ENCODE assay signal across 14 cellular contexts in genomic region chr6:87670707-87671106, GRCh38. TPM values are rescaled to one million over a fixed set of nuclear protein-coding genes. Genes with fewer than 3 reads are reported as not detected.
DNase-seq lines count a peak whose midpoint lies in the region; TF ChIP-seq lines count a peak whose summit lies in the region.
"Had no signal": no experiment of that assay in that cellular context is flagged by ENCODE, and none has a peak within 500 bp of the region (broad histone marks: within the 10 kb centered on the region; RNA-seq: fewer than 3 reads in every experiment).

No MANE protein-coding gene starts in this region.

- TF ChIP-seq CTCF in HL-60 (IDR thresholded peaks at IDR 0.05; ENCODE audit: insufficient read depth, low read length) (no peak), nephron progenitor cell (IDR thresholded peaks at IDR 0.05) (no peak)

- peaks cover 8% of the 10 kb centered on the region for H3K36me3 ChIP-seq in CD8-positive, alpha-beta memory T cell (ENCODE audit: insufficient read depth, low read length)

- peaks cover 15 to 19% (median 18%) of the 10 kb centered on the region in 3 donors for H3K4me1 Mint-ChIP-seq in CD8-positive, alpha-beta memory T cell
- H3K4me1 Mint-ChIP-seq in nephron progenitor cell: peaks cover 21% of the 10 kb centered on the region

- no peaks in the 10 kb centered on the region for H3K9me3 Mint-ChIP-seq in CD8-positive, alpha-beta memory T cell
- no peaks in the 10 kb centered on the region for H3K9me3 Mint-ChIP-seq in nephron progenitor cell

- no peak overlapping the region for H3K4me3 ChIP-seq in CD8-positive, alpha-beta memory T cell (ENCODE audit: low read length)
- no peak overlapping the region for H3K4me3 ChIP-seq in HL-60 (replicated peaks; ENCODE audit: insufficient read depth, low read length)
- H3K4me3 ChIP-seq: body of pancreas, smooth muscle cell, suprapubic skin had no signal

- POLR2A ChIA-PET in CD8-positive, alpha-beta memory T cell (lab: Charles Lee): no interaction called here

- peak overlapping the region in 7 of 8 donors; percentile 3 to 84 (median 73) for H3K27ac Mint-ChIP-seq in CD8-positive, alpha-beta memory T cell
- peak overlapping the region; percentile 92 for H3K27ac Mint-ChIP-seq in nephron progenitor cell

- H3K4me1 ChIP-seq in CD8-positive, alpha-beta memory T cell (ENCODE audit: insufficient read depth, low read length): no peaks in the 10 kb centered on the region
- H3K4me1 ChIP-seq: suprapubic skin had no signal

- H3K27me3 ChIP-seq in CD8-positive, alpha-beta memory T cell (ENCODE audit: insufficient read depth, low read length, poor library complexity, severe bottlenecking): no peaks in the 10 kb centered on the region
- no peaks in the 10 kb centered on the region for H3K27me3 ChIP-seq in HL-60 (ENCODE audit: insufficient read depth, poor library complexity, severe bottlenecking)
- H3K27me3 ChIP-seq: body of pancreas, suprapubic skin had no signal

- peaks cover 0 to 2% of the 10 kb centered on the region in 2 donors for H3K27me3 Mint-ChIP-seq in CD8-positive, alpha-beta memory T cell
- no peaks in the 10 kb centered on the region for H3K27me3 Mint-ChIP-seq in nephron progenitor cell (ENCODE audit: low read depth, poor library complexity)

- H3K4me3 Mint-ChIP-seq in CD8-positive, alpha-beta memory T cell: peak overlapping the region in 1 of 7 donors; percentile 10
- H3K4me3 Mint-ChIP-seq in nephron progenitor cell: no peak overlapping the region

- no peak overlapping the region for H3K27ac ChIP-seq in CD8-positive, alpha-beta memory T cell (ENCODE audit: low read depth, low read length)
- H3K27ac ChIP-seq in HL-60 (replicated peaks) (peak overlapping the region; percentile 49), caudate nucleus (ENCODE audit: low read depth, low read length) (no peak overlapping the region)
- H3K27ac ChIP-seq: body of pancreas, suprapubic skin had no signal

- peaks cover 3 to 66% (median 23%) of the 10 kb centered on the region in 3 donors for H3K36me3 Mint-ChIP-seq in CD8-positive, alpha-beta memory T cell
- peaks cover 69% of the 10 kb centered on the region for H3K36me3 Mint-ChIP-seq in nephron progenitor cell (ENCODE audit: low read depth)

- no peaks in the 10 kb centered on the region for H3K9me3 ChIP-seq in CD8-positive, alpha-beta memory T cell (ENCODE audit: low read length)
- H3K9me3 ChIP-seq: body of pancreas, suprapubic skin had no signal

- DNase-seq in CD8-positive, alpha-beta memory T cell: no peak
- DNase-seq in HL-60 (ENCODE audit: low read depth in 1 of 2, low spot score in 1 of 2): no peak
- peak; percentile 19 for DNase-seq in dermis blood vessel endothelial cell
- no peak for DNase-seq in nephron progenitor cell
- DNase-seq in NCI-H510A (lab: John Stamatoyannopoulos, UW): no peak
- DNase-seq in SHP77 (lab: John Stamatoyannopoulos, UW): no peak
- no peak for DNase-seq in caudate nucleus (lab: John Stamatoyannopoulos, UW)
- DNase-seq in OCI-M2 (lab: John Stamatoyannopoulos, UW; ENCODE audit: unreplicated experiment): no peak
- DNase-seq: activated T-cell treated with anti-CD3 and anti-CD28 coated beads, Interleukin-2, amount 50 U/mL, for 1 hour; body of pancreas; left colon; NCI-H2081 had no signal

- CTCF ChIA-PET in CD8-positive, alpha-beta memory T cell (lab: Charles Lee): interaction anchor here (2.3 kb wide), 1 partner anchor 15 kb away, joined by 5 read pairs; no protein-coding TSS in a partner anchor

RNA-seq across cellular contexts. Expression of gene AKIRIN2, which starts 31.3 kb away (rescaled TPM):
- 10 to 100 TPM; 47.3 to 49.3 TPM for total RNA-seq in CD8-positive, alpha-beta memory T cell
- 55.6 TPM for polyA plus RNA-seq in CD8-positive, alpha-beta memory T cell
- total RNA-seq in dermis blood vessel endothelial cell: 15.1 and 22.2 TPM in 2 replicates
